ENCODE assay signal across 8 cellular contexts in genomic region chr7:15326044-15326644, GRCh38.
DNase-seq lines count a peak whose midpoint lies in the region; ATAC-seq and TF ChIP-seq lines count a peak whose summit lies in the region.

No MANE protein-coding gene starts in this region.

- no peak for TF ChIP-seq POLR2A in GM18505 (IDR thresholded peaks at IDR 0.05; ENCODE audit: borderline replicate concordance, extremely low read depth, insufficient read depth, insufficient read length)

- H3K4me3 ChIP-seq in HFF-Myc (replicated peaks; ENCODE audit: low read depth, low read length) = no peak overlapping the region

- peak; percentile 47 for TF ChIP-seq CTCF in HFF-Myc (IDR thresholded peaks at IDR 0.05; ENCODE audit: low read depth, low read length, missing control alignments)

- DNase-seq in AML-193 (lab: John Stamatoyannopoulos, UW) = peak; percentile 19 to 40
- peak; percentile 24 for DNase-seq in HFF-Myc (ENCODE audit: extremely low read depth, low read depth)
- DNase-seq in RKO (ENCODE audit: low spot score) = peak; percentile 42
- peak; percentile 54 for DNase-seq in globus pallidus (ENCODE audit: low spot score)
- no peak for DNase-seq in islet precursor cell
- DNase-seq in T-helper 1 cell = no peak

- ATAC-seq in GM21423 (IDR thresholded peaks at IDR 0.05; ENCODE audit: unreplicated experiment) = no peak
- no peak for ATAC-seq in GM18505 (IDR thresholded peaks at IDR 0.05; ENCODE audit: unreplicated experiment)

Comparison
In these comparisons a context has a peak if more than half of its experiments do, and no peak if none do; other contexts are left out.
1. DNase-seq: peak in AML-193 (2 of 2), HFF-Myc (single experiment), RKO (single experiment) and globus pallidus (single experiment); none in islet precursor cell (single experiment) and T-helper 1 cell (0 of 5).